9 cellular contexts compared by ENCODE assay signal in the genomic region with DNA sequence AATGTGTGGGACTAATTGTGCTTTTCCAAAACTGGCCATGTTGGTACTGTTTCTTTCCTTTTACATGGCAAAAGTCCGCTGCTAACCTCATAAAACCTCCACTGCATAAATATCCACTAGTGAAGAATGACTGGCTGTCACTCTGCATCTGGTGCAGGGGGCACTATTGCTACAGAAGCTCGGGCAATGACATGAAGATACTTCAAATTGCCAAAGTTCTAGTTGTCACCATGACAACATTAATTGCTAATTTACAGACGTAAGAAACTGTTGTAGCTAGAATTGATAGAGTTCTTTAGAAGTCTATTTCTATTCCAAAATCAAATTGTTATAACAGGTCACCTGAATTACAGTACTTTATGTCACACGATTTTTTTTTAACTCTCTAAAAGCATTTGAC. TPM values are rescaled to one million over a fixed set of nuclear protein-coding genes. Genes with fewer than 3 reads are reported as not detected.
A peak's percentile ranks its signal among the peaks of the same experiment; 100 is the strongest.
DNase-seq lines count a peak whose midpoint lies in the region; ATAC-seq and TF ChIP-seq lines count a peak whose summit lies in the region.
"Had no signal": no experiment of that assay in that cellular context is flagged by ENCODE, and none has a peak within 500 bp of the region (broad histone marks: within the 10 kb centered on the region; RNA-seq: fewer than 3 reads in every experiment).

No MANE protein-coding gene starts in this region.

- no peaks in the 10 kb centered on the region for H3K79me2 ChIP-seq in GM23338 (replicated peaks; ENCODE audit: insufficient read depth)

- in situ Hi-C loops in ACHN (cut with HindIII; ENCODE audit: low pct_ligation_motif_present, low pct_unique_long_range_greater_than_20kb, low sequenced_read_pairs) = no loop called here

- peak in 1 of 2 experiments; percentile 25; a peak in 1 of 4 replicates for TF ChIP-seq CTCF in GM23338 (conservative IDR thresholded peaks at IDR 0.05; ENCODE audit: low read depth in 2 of 2)
- TF ChIP-seq CTCF in tibial artery (IDR thresholded peaks at IDR 0.05) = no peak
- TF ChIP-seq CTCF in foreskin fibroblast (IDR thresholded peaks at IDR 0.05; ENCODE audit: low read depth, low read length) = no peak

- 0 out of 2 replicates have a peak, but pooled peaks cover 3% of the 10 kb centered on the region for H3K4me1 ChIP-seq in GM23338 (ENCODE audit: insufficient read depth)
- peaks cover 0 to 13% (median 8%) of the 10 kb centered on the region in 4 donors for H3K4me1 ChIP-seq in tibial artery

- H3K27me3 ChIP-seq in GM23338 (ENCODE audit: insufficient read depth) = no peaks in the 10 kb centered on the region
- no peaks in the 10 kb centered on the region for H3K27me3 ChIP-seq in tibial artery

- H3F3A ChIP-seq in GM23338 (replicated peaks; ENCODE audit: low read depth) = 0 out of 2 replicates have a peak, but pooled peaks cover 3% of the 10 kb centered on the region

- H3K27ac Mint-ChIP-seq in GM23338 = no peak overlapping the region
- peak overlapping the region; percentile 96 for H3K27ac Mint-ChIP-seq in T-helper 17 cell

- H3K9me3 ChIP-seq in T-helper 17 cell (ENCODE audit: control insufficient read depth, low read length, poor library complexity, severe bottlenecking) (peaks cover 6% of the 10 kb centered on the region), tibial artery (no peaks in the 10 kb centered on the region)

- no peak for ATAC-seq in GM23338
- ATAC-seq in T-helper 17 cell = no peak
- no peak for ATAC-seq in HG03442 (IDR thresholded peaks at IDR 0.05; ENCODE audit: unreplicated experiment)

- H4K20me1 ChIP-seq in GM23338 (replicated peaks; ENCODE audit: insufficient read depth) = no peaks in the 10 kb centered on the region

- peaks cover 6% of the 10 kb centered on the region for H3K9me3 Mint-ChIP-seq in GM23338

- H3K36me3 ChIP-seq in GM23338 (ENCODE audit: insufficient read depth) (no peaks in the 10 kb centered on the region; the same call in 1 of the 2 replicates), tibial artery (no peaks in the 10 kb centered on the region)

- no peaks in the 10 kb centered on the region for H3K9me2 ChIP-seq in GM23338 (ENCODE audit: insufficient read depth)

- H3K36me3 Mint-ChIP-seq in GM23338 (ENCODE audit: low read depth) (peaks cover 9% of the 10 kb centered on the region), T-helper 17 cell (ENCODE audit: low read depth) (no peaks in the 10 kb centered on the region)

- intact Hi-C loops in tibial artery (cut with DNase I; ENCODE audit: low total_unique reads) = loop anchor here (10.0 kb wide), 1 partner anchor 101 kb away; the partner anchor contains the start of gene SSB

- DNase-seq in ACHN (peak; percentile 24), GM23338 (ENCODE audit: low spot score) (peak; percentile 4), T-helper 17 cell (no peak), inferior parietal cortex (ENCODE audit: extremely low spot score) (peak; percentile 28), tibial artery (no peak), foreskin fibroblast (no peak), NCI-H2029 treated with DMSO at 0.1 percent for 48 hours (lab: John Stamatoyannopoulos, UW) (no peak)

- H3K4me3 Mint-ChIP-seq in GM23338 = peak overlapping the region; percentile 91
- peak overlapping the region; percentile 92 for H3K4me3 Mint-ChIP-seq in T-helper 17 cell

- peak overlapping the region; percentile 100 for H2AFZ ChIP-seq in GM23338

- H3K27ac ChIP-seq in GM23338 (ENCODE audit: low read depth) = no peak overlapping the region
- no peak overlapping the region for H3K27ac ChIP-seq in tibial artery

- H3K4me1 Mint-ChIP-seq in GM23338 (peaks cover 7% of the 10 kb centered on the region), T-helper 17 cell (peaks cover 15% of the 10 kb centered on the region)

- H3K4me3 ChIP-seq in GM23338 (peak overlapping the region; percentile 93), tibial artery (peak overlapping the region in 1 of 2 donors; percentile 91), foreskin fibroblast (ENCODE audit: low read depth in 1 of 2, low read length in 2 of 2) (peak overlapping the region in 1 of 2 donors; percentile 81)

- peaks cover 2% of the 10 kb centered on the region for H3K27me3 Mint-ChIP-seq in GM23338 (ENCODE audit: insufficient read depth, low read depth, poor library complexity)
- H3K27me3 Mint-ChIP-seq in T-helper 17 cell = no peaks in the 10 kb centered on the region

- peak overlapping the region; percentile 80 for H3K4me2 ChIP-seq in GM23338

TF ChIP-seq in GM23338, 12 proteins besides CTCF, POLR2A, EP300 and RAD21 (continues in another document):
- TF ChIP-seq, protein P1, sequence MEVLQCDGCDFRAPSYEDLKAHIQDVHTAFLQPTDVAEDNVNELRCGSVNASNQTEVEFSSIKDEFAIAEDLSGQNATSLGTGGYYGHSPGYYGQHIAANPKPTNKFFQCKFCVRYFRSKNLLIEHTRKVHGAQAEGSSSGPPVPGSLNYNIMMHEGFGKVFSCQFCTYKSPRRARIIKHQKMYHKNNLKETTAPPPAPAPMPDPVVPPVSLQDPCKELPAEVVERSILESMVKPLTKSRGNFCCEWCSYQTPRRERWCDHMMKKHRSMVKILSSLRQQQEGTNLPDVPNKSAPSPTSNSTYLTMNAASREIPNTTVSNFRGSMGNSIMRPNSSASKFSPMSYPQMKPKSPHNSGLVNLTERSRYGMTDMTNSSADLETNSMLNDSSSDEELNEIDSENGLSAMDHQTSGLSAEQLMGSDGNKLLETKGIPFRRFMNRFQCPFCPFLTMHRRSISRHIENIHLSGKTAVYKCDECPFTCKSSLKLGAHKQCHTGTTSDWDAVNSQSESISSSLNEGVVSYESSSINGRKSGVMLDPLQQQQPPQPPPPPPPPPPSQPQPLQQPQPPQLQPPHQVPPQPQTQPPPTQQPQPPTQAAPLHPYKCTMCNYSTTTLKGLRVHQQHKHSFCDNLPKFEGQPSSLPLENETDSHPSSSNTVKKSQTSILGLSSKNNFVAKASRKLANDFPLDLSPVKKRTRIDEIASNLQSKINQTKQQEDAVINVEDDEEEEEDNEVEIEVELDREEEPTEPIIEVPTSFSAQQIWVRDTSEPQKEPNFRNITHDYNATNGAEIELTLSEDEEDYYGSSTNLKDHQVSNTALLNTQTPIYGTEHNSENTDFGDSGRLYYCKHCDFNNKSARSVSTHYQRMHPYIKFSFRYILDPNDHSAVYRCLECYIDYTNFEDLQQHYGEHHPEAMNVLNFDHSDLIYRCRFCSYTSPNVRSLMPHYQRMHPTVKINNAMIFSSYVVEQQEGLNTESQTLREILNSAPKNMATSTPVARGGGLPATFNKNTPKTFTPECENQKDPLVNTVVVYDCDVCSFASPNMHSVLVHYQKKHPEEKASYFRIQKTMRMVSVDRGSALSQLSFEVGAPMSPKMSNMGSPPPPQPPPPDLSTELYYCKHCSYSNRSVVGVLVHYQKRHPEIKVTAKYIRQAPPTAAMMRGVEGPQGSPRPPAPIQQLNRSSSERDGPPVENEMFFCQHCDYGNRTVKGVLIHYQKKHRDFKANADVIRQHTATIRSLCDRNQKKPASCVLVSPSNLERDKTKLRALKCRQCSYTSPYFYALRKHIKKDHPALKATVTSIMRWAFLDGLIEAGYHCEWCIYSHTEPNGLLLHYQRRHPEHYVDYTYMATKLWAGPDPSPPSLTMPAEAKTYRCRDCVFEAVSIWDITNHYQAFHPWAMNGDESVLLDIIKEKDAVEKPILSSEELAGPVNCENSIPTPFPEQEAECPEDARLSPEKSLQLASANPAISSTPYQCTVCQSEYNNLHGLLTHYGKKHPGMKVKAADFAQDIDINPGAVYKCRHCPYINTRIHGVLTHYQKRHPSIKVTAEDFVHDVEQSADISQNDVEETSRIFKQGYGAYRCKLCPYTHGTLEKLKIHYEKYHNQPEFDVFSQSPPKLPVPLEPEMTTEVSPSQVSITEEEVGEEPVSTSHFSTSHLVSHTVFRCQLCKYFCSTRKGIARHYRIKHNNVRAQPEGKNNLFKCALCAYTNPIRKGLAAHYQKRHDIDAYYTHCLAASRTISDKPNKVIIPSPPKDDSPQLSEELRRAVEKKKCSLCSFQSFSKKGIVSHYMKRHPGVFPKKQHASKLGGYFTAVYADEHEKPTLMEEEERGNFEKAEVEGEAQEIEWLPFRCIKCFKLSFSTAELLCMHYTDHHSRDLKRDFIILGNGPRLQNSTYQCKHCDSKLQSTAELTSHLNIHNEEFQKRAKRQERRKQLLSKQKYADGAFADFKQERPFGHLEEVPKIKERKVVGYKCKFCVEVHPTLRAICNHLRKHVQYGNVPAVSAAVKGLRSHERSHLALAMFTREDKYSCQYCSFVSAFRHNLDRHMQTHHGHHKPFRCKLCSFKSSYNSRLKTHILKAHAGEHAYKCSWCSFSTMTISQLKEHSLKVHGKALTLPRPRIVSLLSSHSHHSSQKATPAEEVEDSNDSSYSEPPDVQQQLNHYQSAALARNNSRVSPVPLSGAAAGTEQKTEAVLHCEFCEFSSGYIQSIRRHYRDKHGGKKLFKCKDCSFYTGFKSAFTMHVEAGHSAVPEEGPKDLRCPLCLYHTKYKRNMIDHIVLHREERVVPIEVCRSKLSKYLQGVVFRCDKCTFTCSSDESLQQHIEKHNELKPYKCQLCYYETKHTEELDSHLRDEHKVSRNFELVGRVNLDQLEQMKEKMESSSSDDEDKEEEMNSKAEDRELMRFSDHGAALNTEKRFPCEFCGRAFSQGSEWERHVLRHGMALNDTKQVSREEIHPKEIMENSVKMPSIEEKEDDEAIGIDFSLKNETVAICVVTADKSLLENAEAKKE (CRISPR knock-in tag; IDR thresholded peaks at IDR 0.05) = no peak
- no peak for TF ChIP-seq CREB1 (CRISPR knock-in tag; IDR thresholded peaks at IDR 0.05; ENCODE audit: low read depth)
- TF ChIP-seq EZH2phosphoT487 (IDR thresholded peaks at IDR 0.05; ENCODE audit: unreplicated experiment) = no peak
- no peak for TF ChIP-seq EZH2 (IDR thresholded peaks at IDR 0.05; ENCODE audit: low read depth, unreplicated experiment)
- no peak for TF ChIP-seq NANOG (IDR thresholded peaks at IDR 0.05; ENCODE audit: borderline replicate concordance)
- TF ChIP-seq ZNF114 (CRISPR knock-in tag; IDR thresholded peaks at IDR 0.05) = no peak
- TF ChIP-seq POLR2AphosphoS5 (IDR thresholded peaks at IDR 0.05; ENCODE audit: low read depth) = no peak
- no peak for TF ChIP-seq JUNB (IDR thresholded peaks at IDR 0.05; ENCODE audit: unreplicated experiment)
- no peak for TF ChIP-seq STAT1 (IDR thresholded peaks at IDR 0.05; ENCODE audit: unreplicated experiment)

RNA-seq across cellular contexts. Expression of gene CFAP210, which starts 0.9 kb away (rescaled TPM):
- 0.08 TPM in 1 of 2 replicates, not detected in the other for total RNA-seq in GM23338 (2014; rRNA removed; shearing (Covaris generic))
- polyA plus RNA-seq in GM23338 (2016; fragmentation: Nextera tagmentation; extraction: Ambion mirVana) = 2.9 and 3.7 TPM in 2 replicates
- 1 to 10 TPM; 1.6 to 3.7 TPM for total RNA-seq in T-helper 17 cell
- total RNA-seq: bronchial epithelial cell had no signal

RNA-seq across cellular contexts. Expression of gene PHOSPHO2, which starts 0.9 kb away (rescaled TPM):
- 8.3 and 12.2 TPM in 2 replicates for total RNA-seq in GM23338 (2014; rRNA removed; shearing (Covaris generic))
- polyA plus RNA-seq in GM23338 (2016; fragmentation: Nextera tagmentation; extraction: Ambion mirVana) = 6.6 and 8.7 TPM in 2 replicates
- 1 to 10 TPM; 3.8 to 4.2 TPM for total RNA-seq in T-helper 17 cell

RNA-seq across cellular contexts. Expression of gene KLHL23, which starts 40.3 kb away (rescaled TPM):
- 46.5 and 50.5 TPM in 2 replicates for total RNA-seq in GM23338 (2014; rRNA removed; shearing (Covaris generic))
- polyA plus RNA-seq in GM23338 (2016; fragmentation: Nextera tagmentation; extraction: Ambion mirVana) = 36.9 and 37.5 TPM in 2 replicates
- under 1 TPM; 0.37 to 0.60 TPM for total RNA-seq in T-helper 17 cell

Comparison
In these comparisons a context has a peak if more than half of its experiments do, and no peak if none do; other contexts are left out.
1. DNase-seq: peak in ACHN (single experiment), GM23338 (single experiment) and inferior parietal cortex (single experiment); none in T-helper 17 cell (0 of 3), tibial artery (0 of 2), foreskin fibroblast (0 of 2) and NCI-H2029 treated with DMSO at 0.1 percent for 48 hours (single experiment).
2. RNA of gene KLHL23, which starts 40.3 kb away (total RNA-seq): 46.5 to 50.5 TPM in GM23338; 0.37 to 0.60 TPM in T-helper 17 cell; every median in the first group is over 10 times any median in the second.